Comparison of ENCODE assay signal across 13 cellular contexts in genomic region chr1:37865348-37866119, GRCh38. TPM values are rescaled to one million over a fixed set of nuclear protein-coding genes. Genes with fewer than 3 reads are reported as not detected.
DNase-seq lines count a peak whose midpoint lies in the region; ATAC-seq and TF ChIP-seq lines count a peak whose summit lies in the region.
"Had no signal": no experiment of that assay in that cellular context is flagged by ENCODE, and none has a peak within 500 bp of the region (broad histone marks: within the 10 kb centered on the region; RNA-seq: fewer than 3 reads in every experiment).

No MANE protein-coding gene starts in this region.

- H3K27me3 ChIP-seq in osteoblast (ENCODE audit: insufficient read depth, low read length): no peaks in the 10 kb centered on the region
- H3K27me3 ChIP-seq: gastroesophageal sphincter had no signal

- no peak overlapping the region for H3K4me2 ChIP-seq in osteoblast (ENCODE audit: insufficient read depth, low read length)

- no peaks in the 10 kb centered on the region for H3K9me3 ChIP-seq in osteoblast (ENCODE audit: low read depth, low read length)
- H3K9me3 ChIP-seq: gastroesophageal sphincter had no signal

- DNase-seq in AG10803 (ENCODE audit: low read depth) (peak; percentile 15), HPDE6-E6E7 (ENCODE audit: extremely low spot score) (peak; percentile 69), osteoblast (ENCODE audit: insufficient read length, low spot score, missing footprints) (peak; percentile 87), RPMI8226 (no peak), C1 segment of cervical spinal cord (lab: John Stamatoyannopoulos, UW) (no peak)
- peak; percentile 43 for DNase-seq in activated naive CD4-positive, alpha-beta T cell treated with anti-CD3 and anti-CD28 coated beads, Interleukin-2, amount 50 U/mL, for 16 hours
- DNase-seq: amniotic stem cell, DMS153, NCI-H2171, T-cell had no signal

- H2AFZ ChIP-seq in osteoblast (ENCODE audit: low read length): no peak overlapping the region

- no peak for ATAC-seq in GM21737 (IDR thresholded peaks at IDR 0.05; ENCODE audit: unreplicated experiment)
- ATAC-seq in HG03095 (IDR thresholded peaks at IDR 0.05; ENCODE audit: unreplicated experiment): no peak
- ATAC-seq: gastroesophageal sphincter, T-cell had no signal

- H3K4me3 ChIP-seq in AG10803 (ENCODE audit: low read length): no peak overlapping the region
- no peak overlapping the region for H3K4me3 ChIP-seq in osteoblast (ENCODE audit: insufficient read depth, low read length)
- H3K4me3 ChIP-seq: gastroesophageal sphincter had no signal

- no peaks in the 10 kb centered on the region for H4K20me1 ChIP-seq in osteoblast (ENCODE audit: insufficient read depth, low read length)

- no peaks in the 10 kb centered on the region for H3K4me1 ChIP-seq in osteoblast (ENCODE audit: insufficient read depth, low read length)

- TF ChIP-seq CTCF in AG10803 (conservative IDR thresholded peaks at IDR 0.05; ENCODE audit: low read length): no peak
- no peak for TF ChIP-seq CTCF in osteoblast (IDR thresholded peaks at IDR 0.05; ENCODE audit: extremely low read depth, low read depth, low read length)

- H3K79me2 ChIP-seq in osteoblast (ENCODE audit: insufficient read depth, low read length): no peaks in the 10 kb centered on the region

- no peak overlapping the region for H3K27ac ChIP-seq in osteoblast (ENCODE audit: low read depth, low read length)
- H3K27ac ChIP-seq: gastroesophageal sphincter had no signal

- peaks cover 60% of the 10 kb centered on the region for H3K36me3 ChIP-seq in osteoblast (ENCODE audit: insufficient read depth, low read length)

RNA-seq across cellular contexts. Expression of gene MTF1, which starts 6.1 kb away (rescaled TPM):
- 4.1 and 4.3 TPM in 2 replicates for total RNA-seq in osteoblast

RNA-seq across cellular contexts. Expression of gene YRDC, which starts 57.5 kb away (rescaled TPM):
- 8.3 and 8.5 TPM in 2 replicates for total RNA-seq in osteoblast

RNA-seq across cellular contexts. Expression of gene C1orf122, which starts 57.9 kb away (rescaled TPM):
- total RNA-seq in osteoblast: 11.6 and 12.1 TPM in 2 replicates

Comparison
In these comparisons a context has a peak if more than half of its experiments do, and no peak if none do; other contexts are left out.
1. DNase-seq: peak in AG10803 (single experiment), HPDE6-E6E7 (single experiment), activated naive CD4-positive, alpha-beta T cell treated with anti-CD3 and anti-CD28 coated beads, Interleukin-2, amount 50 U/mL, for 16 hours (single experiment) and osteoblast (single experiment); none in RPMI8226 (single experiment) and C1 segment of cervical spinal cord (0 of 14).